In the genomic region with DNA sequence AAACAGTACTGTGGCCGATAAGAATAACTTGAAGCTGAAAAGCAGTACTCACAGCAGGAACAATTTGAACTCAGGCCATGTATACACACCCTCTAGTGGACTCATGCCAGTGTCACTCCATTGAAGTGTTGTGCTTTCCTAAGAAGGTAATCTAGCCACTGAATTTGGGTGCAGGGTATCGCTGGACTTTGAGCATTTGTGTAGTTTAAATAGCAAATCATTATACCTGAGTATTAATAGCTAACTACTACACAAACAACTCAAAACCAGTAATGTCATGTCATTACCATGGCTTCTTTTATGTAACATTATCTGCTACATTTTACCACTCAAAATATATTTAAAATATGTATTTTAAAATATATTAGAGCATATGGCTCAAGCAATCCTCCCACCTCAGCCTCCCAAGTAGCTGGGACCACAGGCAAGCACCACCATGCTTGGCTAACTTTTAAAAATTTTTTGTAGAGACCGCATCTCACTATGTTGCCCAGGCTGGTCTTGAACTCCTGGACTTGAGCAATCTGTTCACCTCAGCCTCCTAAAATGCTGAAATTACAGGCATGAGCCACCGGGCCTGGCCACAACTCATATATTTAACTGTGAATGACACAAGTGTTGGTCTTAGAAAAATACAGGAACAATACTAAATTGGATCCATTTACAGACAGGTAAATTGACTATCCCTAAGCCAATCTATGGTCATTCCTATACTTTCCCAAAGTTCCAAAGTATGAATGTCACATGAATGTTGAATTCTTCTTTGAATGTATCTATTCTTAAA, we compare ENCODE assay signal across 11 cellular contexts. TPM values are rescaled to one million over a fixed set of nuclear protein-coding genes. Genes with fewer than 3 reads are reported as not detected.
DNase-seq lines count a peak whose midpoint lies in the region; ATAC-seq, FAIRE-seq and TF ChIP-seq lines count a peak whose summit lies in the region.
"Had no signal": no experiment of that assay in that cellular context is flagged by ENCODE, and none has a peak within 500 bp of the region (broad histone marks: within the 10 kb centered on the region; RNA-seq: fewer than 3 reads in every experiment).

No MANE protein-coding gene starts in this region.

- 0 out of 2 replicates have a peak, but pooled peaks have one; percentile 9 for TF ChIP-seq CTCF in OCI-LY3 (IDR thresholded peaks at IDR 0.05; ENCODE audit: low read depth, low read length)
- peak in 1 of 4 donors; percentile 10 for TF ChIP-seq CTCF in pancreas (IDR thresholded peaks at IDR 0.05)

- H3K4me1 ChIP-seq in OCI-LY3 (ENCODE audit: low read length) (no peaks in the 10 kb centered on the region), pancreas (peaks cover 12 to 21% (median 18%) of the 10 kb centered on the region in 3 donors)

- ATAC-seq in pancreas: peak; percentile 79 to 92 (median 85)
- no peak for ATAC-seq in GM21367 (IDR thresholded peaks at IDR 0.05; ENCODE audit: unreplicated experiment)

- H3K36me3 ChIP-seq in OCI-LY3 (replicated peaks; ENCODE audit: low read depth, low read length) (peaks cover 55% of the 10 kb centered on the region), pancreas (peaks cover 0 to 22% (median 4%) of the 10 kb centered on the region in 3 donors)

- intact Hi-C loops in pancreas (cut with DNase I): no loop called here

- DNase-seq in DMS 273 (lab: John Stamatoyannopoulos, UW; ENCODE audit: unreplicated experiment): peak; percentile 49
- no peak for DNase-seq in DMS 273 treated with DMSO at 0.1 percent for 48 hours (lab: John Stamatoyannopoulos, UW)
- DNase-seq in fibroblast of peridontal ligament (ENCODE audit: extremely low read depth): peak; percentile 38
- peak in 2 of 6 donors; percentile 34 to 48 for DNase-seq in pancreas
- DNase-seq in SHP77 treated with DMSO at 0.1 percent for 48 hours (lab: John Stamatoyannopoulos, UW): no peak
- no peak for DNase-seq in T-helper 1 cell
- DNase-seq: dorsolateral prefrontal cortex; stimulated activated CD4-positive, alpha-beta T cell treated with anti-CD3 and anti-CD28 coated beads, Interleukin-2, amount 100 ng/mL, for 24 hours had no signal

- peaks cover 78% of the 10 kb centered on the region for H3K79me2 ChIP-seq in OCI-LY3 (ENCODE audit: low read length)

- WGBS in pancreas, 2 donors: 47 to 48% methylated on average over 4 of the region's 4 CpGs

- no peak overlapping the region for H3K4me2 ChIP-seq in OCI-LY3 (ENCODE audit: low read length)

- FAIRE-seq in pancreas (lab: Jason Lieb, UNC): peak; percentile 41

- no peaks in the 10 kb centered on the region for H3K27me3 ChIP-seq in OCI-LY3 (ENCODE audit: low read depth, low read length)
- H3K27me3 ChIP-seq in pancreas: no peaks in the 10 kb centered on the region
- H3K27me3 ChIP-seq: dorsolateral prefrontal cortex had no signal

- no peak overlapping the region for H2AFZ ChIP-seq in OCI-LY3 (ENCODE audit: low read depth, low read length)

- no peak overlapping the region for H3K27ac ChIP-seq in OCI-LY3 (ENCODE audit: low read length)
- peak overlapping the region in 1 of 4 donors; percentile 44 for H3K27ac ChIP-seq in pancreas
- H3K27ac ChIP-seq: SK-N-MC had no signal

- peaks cover 6% of the 10 kb centered on the region; the same call in 1 of the 2 replicates for H4K20me1 ChIP-seq in OCI-LY3 (ENCODE audit: insufficient read depth, low read length)

- H3K9me3 ChIP-seq in OCI-LY3 (ENCODE audit: insufficient read depth, low read length) (no peaks in the 10 kb centered on the region), pancreas (no peaks in the 10 kb centered on the region)

- H3K9ac ChIP-seq in OCI-LY3 (ENCODE audit: low read length): no peak overlapping the region

- H3K4me3 ChIP-seq in OCI-LY3 (ENCODE audit: low read length): no peak overlapping the region
- H3K4me3 ChIP-seq in pancreas: no peak overlapping the region
- H3K4me3 ChIP-seq: dorsolateral prefrontal cortex, SK-N-MC had no signal

RNA-seq across cellular contexts. Expression of a gene that starts 25.6 kb away (rescaled TPM):
- total RNA-seq in pancreas: 10 to 100 TPM in 4 of 6 donors, 1 to 10 TPM in 2; 8.7 to 20.2 (median 13.5) TPM
- 1 to 10 TPM; 5.5 to 6.0 TPM for polyA plus RNA-seq in pancreas

RNA-seq across cellular contexts. Expression of a gene that starts 28.1 kb away (rescaled TPM):
- total RNA-seq in pancreas: 10 to 100 TPM; 40.0 to 67.8 (median 58.4) TPM
- 10 to 100 TPM; 66.3 to 74.7 TPM for polyA plus RNA-seq in pancreas

Comparison
In these comparisons a context has a peak if more than half of its experiments do, and no peak if none do; other contexts are left out.
1. DNase-seq: peak in DMS 273 (single experiment) and fibroblast of peridontal ligament (single experiment); none in DMS 273 treated with DMSO at 0.1 percent for 48 hours (single experiment), SHP77 treated with DMSO at 0.1 percent for 48 hours (single experiment) and T-helper 1 cell (0 of 5).